In genomic region chr4:121711263-121712000, GRCh38 we compare ENCODE assay signal across 8 cellular contexts. TPM values are rescaled to one million over a fixed set of nuclear protein-coding genes. Genes with fewer than 3 reads are reported as not detected.
A peak's percentile ranks its signal among the peaks of the same experiment; 100 is the strongest.
DNase-seq lines count a peak whose midpoint lies in the region; ATAC-seq, FAIRE-seq and TF ChIP-seq lines count a peak whose summit lies in the region.

No MANE protein-coding gene starts in this region.

- intact Hi-C loops in IMR-90 (cut with micrococcal nuclease) = loop anchor here (1.0 to 2.0 kb wide), 2 partner anchors 14 to 17 kb away; no protein-coding TSS in a partner anchor

- H3K4me1 ChIP-seq in GM23338 (ENCODE audit: insufficient read depth) (peaks cover 12% of the 10 kb centered on the region), IMR-90 (ENCODE audit: control insufficient read depth, insufficient read depth, low read length) (peaks cover 7% of the 10 kb centered on the region), tibial nerve (peaks cover 0 to 14% (median 9%) of the 10 kb centered on the region in 4 donors)

- H3K9me3 Mint-ChIP-seq in GM23338 = no peaks in the 10 kb centered on the region
- H3K9me3 Mint-ChIP-seq in activated CD8-positive, alpha-beta T cell treated with anti-CD3 and anti-CD28 coated beads, Interleukin-2, amount 10 ng/mL, durations not matched to agents 7 days and 5 days (ENCODE audit: insufficient read depth) = no peaks in the 10 kb centered on the region
- no peaks in the 10 kb centered on the region for H3K9me3 Mint-ChIP-seq in natural killer cell treated with Interleukin-12 subunit alpha and Interleukin-12 subunit beta and Interleukin-15 and Interleukin-18, amount 100 ng/mL, for 72 hours

- peak overlapping the region; percentile 43 for H3K18ac ChIP-seq in IMR-90 (ENCODE audit: low read depth, low read length)

- H3K9me3 ChIP-seq in IMR-90 (ENCODE audit: control insufficient read depth, insufficient read depth, low read length) (no peaks in the 10 kb centered on the region), tibial nerve (no peaks in the 10 kb centered on the region)

- peak overlapping the region; percentile 88 for H3K27ac ChIP-seq in GM23338 (ENCODE audit: low read depth)
- peak overlapping the region; percentile 84 for H3K27ac ChIP-seq in IMR-90 (ENCODE audit: insufficient read depth, low read length)
- peak overlapping the region; percentile 48 to 89 (median 71) for H3K27ac ChIP-seq in tibial nerve

- no peak for TF ChIP-seq POLR2A in GM12891 (IDR thresholded peaks at IDR 0.05; ENCODE audit: low read depth, low read length)
- TF ChIP-seq POLR2A in IMR-90 (IDR thresholded peaks at IDR 0.05; ENCODE audit: low read depth, low read length) = peak; percentile 93
- peak in 1 of 2 donors; percentile 8 for TF ChIP-seq POLR2A in tibial nerve (IDR thresholded peaks at IDR 0.05)

- peak overlapping the region; percentile 32 for H4K5ac ChIP-seq in IMR-90 (ENCODE audit: low read depth, low read length)

- no peaks in the 10 kb centered on the region for H3K9me2 ChIP-seq in GM23338 (ENCODE audit: insufficient read depth)

- H3K36me3 ChIP-seq in GM23338 (ENCODE audit: insufficient read depth) = no peaks in the 10 kb centered on the region
- H3K36me3 ChIP-seq in IMR-90 (ENCODE audit: control insufficient read depth, insufficient read depth, low read length) = no peaks in the 10 kb centered on the region
- H3K36me3 ChIP-seq in tibial nerve = no peaks in the 10 kb centered on the region

- H2BK120ac ChIP-seq in IMR-90 (ENCODE audit: low read depth, low read length) = peak overlapping the region; percentile 96

- H3K4me3 ChIP-seq in GM23338 (peak overlapping the region; percentile 46), IMR-90 (ENCODE audit: insufficient read depth, low read depth, low read length) (peak overlapping the region; percentile 23; the same call in 1 of the 2 replicates), foreskin fibroblast (ENCODE audit: low read depth in 1 of 2, low read length in 2 of 2) (peak overlapping the region; percentile 28 to 29), tibial nerve (peak overlapping the region in 3 of 4 donors; percentile 12 to 37 (median 14))

- no peaks in the 10 kb centered on the region for H3K79me2 ChIP-seq in GM23338 (replicated peaks; ENCODE audit: insufficient read depth)

- no peaks in the 10 kb centered on the region for H4K20me1 ChIP-seq in GM23338 (replicated peaks; ENCODE audit: insufficient read depth)
- H4K20me1 ChIP-seq in IMR-90 (ENCODE audit: insufficient read depth, low read length) = no peaks in the 10 kb centered on the region

- TSS peak; percentile 74 for BruUV-seq in IMR-90 (replicated peaks; lab: Mats Ljungman, UMichigan)

- in situ Hi-C loops in IMR-90 (cut with MboI; ENCODE audit: low sequenced_read_pairs) = no loop called here

- DNase-seq in GM12891 (ENCODE audit: insufficient read length, low spot score) (no peak), GM23338 (ENCODE audit: low spot score) (peak; percentile 93), IMR-90 (peak; percentile 97), foreskin fibroblast (peak; percentile 98 to 99), tibial nerve (ENCODE audit: low spot score in 2 of 2) (peak; percentile 65 to 77), NCI-H1092 (lab: John Stamatoyannopoulos, UW) (no peak)
- DNase-seq in activated CD8-positive, alpha-beta T cell treated with anti-CD3 and anti-CD28 coated beads, Interleukin-2, amount 10 ng/mL, durations not matched to agents 7 days and 5 days = peak; percentile 26
- peak; percentile 83 for DNase-seq in natural killer cell treated with Interleukin-12 subunit alpha and Interleukin-12 subunit beta and Interleukin-15 and Interleukin-18, amount 100 ng/mL, for 72 hours (ENCODE audit: low spot score)

- H3K4me2 ChIP-seq in GM23338 = peak overlapping the region; percentile 77
- H3K4me2 ChIP-seq in IMR-90 (ENCODE audit: low read depth, low read length) = peak overlapping the region; percentile 61

- H2AFZ ChIP-seq in GM23338 = peak overlapping the region; percentile 88
- peak overlapping the region; percentile 78 for H2AFZ ChIP-seq in IMR-90 (replicated peaks; ENCODE audit: low read length, poor library complexity)

- H2BK15ac ChIP-seq in IMR-90 (ENCODE audit: low read depth, low read length) = peak overlapping the region; percentile 94

- ATAC-seq in GM23338 (peak; percentile 100), IMR-90 (ENCODE audit: low read depth) (peak; percentile 99)
- peak; percentile 58 for ATAC-seq in activated CD8-positive, alpha-beta T cell treated with anti-CD3 and anti-CD28 coated beads, Interleukin-2, amount 10 ng/mL, durations not matched to agents 7 days and 5 days
- ATAC-seq in natural killer cell treated with Interleukin-12 subunit alpha and Interleukin-12 subunit beta and Interleukin-15 and Interleukin-18, amount 100 ng/mL, for 72 hours = peak; percentile 64 to 76

- no peaks in the 10 kb centered on the region for H3F3A ChIP-seq in GM23338 (replicated peaks; ENCODE audit: low read depth)

- peak overlapping the region; percentile 96 for H2BK5ac ChIP-seq in IMR-90 (ENCODE audit: low read depth, low read length, poor library complexity, severe bottlenecking)

- TF ChIP-seq EP300 in tibial nerve (IDR thresholded peaks at IDR 0.05) = peak in 1 of 2 donors; percentile 81

- H3K79me1 ChIP-seq in IMR-90 (ENCODE audit: low read depth in 1 of 2, low read length in 2 of 2) = peaks cover 2 to 7% of the 10 kb centered on the region in 2 experiments; a peak in 3 of 4 replicates

- peaks cover 20% of the 10 kb centered on the region for H3K4me1 Mint-ChIP-seq in GM23338
- H3K4me1 Mint-ChIP-seq in activated CD8-positive, alpha-beta T cell treated with anti-CD3 and anti-CD28 coated beads, Interleukin-2, amount 10 ng/mL, durations not matched to agents 7 days and 5 days (ENCODE audit: low read depth) = peaks cover 28% of the 10 kb centered on the region
- peaks cover 38 to 50% of the 10 kb centered on the region in 2 donors for H3K4me1 Mint-ChIP-seq in natural killer cell treated with Interleukin-12 subunit alpha and Interleukin-12 subunit beta and Interleukin-15 and Interleukin-18, amount 100 ng/mL, for 72 hours (ENCODE audit: low read depth in 2 of 2)

- H3K27ac Mint-ChIP-seq in GM23338 = peak overlapping the region; percentile 84
- no peak overlapping the region for H3K27ac Mint-ChIP-seq in activated CD8-positive, alpha-beta T cell treated with anti-CD3 and anti-CD28 coated beads, Interleukin-2, amount 10 ng/mL, durations not matched to agents 7 days and 5 days
- H3K27ac Mint-ChIP-seq in natural killer cell treated with Interleukin-12 subunit alpha and Interleukin-12 subunit beta and Interleukin-15 and Interleukin-18, amount 100 ng/mL, for 72 hours = peak overlapping the region in 1 of 2 donors; percentile 20

- peak overlapping the region; percentile 93 for H3K14ac ChIP-seq in IMR-90 (replicated peaks; ENCODE audit: low read depth, low read length)

- WGBS in IMR-90 (ENCODE audit: extremely low coverage in 2 of 2, insufficient read length in 1 of 2), 2 experiments = 0% methylated on average over 9 of the region's 18 CpGs; no CpG with 5 or more reads in 1 of the 2 experiments
- WGBS in tibial nerve, 2 donors = 5% methylated on average over 16 to 18 of the region's 18 CpGs

- H2AK5ac ChIP-seq in IMR-90 (ENCODE audit: low read depth, low read length) = peak overlapping the region; percentile 83

- H4K91ac ChIP-seq in IMR-90 (ENCODE audit: insufficient read depth, low read depth, low read length) = peak overlapping the region; percentile 89

- no peak for TF ChIP-seq CTCF in GM23338 (conservative IDR thresholded peaks at IDR 0.05; ENCODE audit: low read depth in 2 of 2)
- no peak for TF ChIP-seq CTCF in IMR-90 (conservative IDR thresholded peaks at IDR 0.05; ENCODE audit: low read depth, low read length)
- TF ChIP-seq CTCF in foreskin fibroblast (IDR thresholded peaks at IDR 0.05; ENCODE audit: low read depth, low read length) = no peak
- TF ChIP-seq CTCF in tibial nerve (IDR thresholded peaks at IDR 0.05) = peak in 1 of 5 experiments; percentile 11

- CTCF ChIA-PET in IMR-90 (lab: Yijun Ruan, JAX) = interaction anchor here (0.8 to 1.6 kb wide), 2 partner anchors 25 to 238 kb away, joined by 3 to 4 read pairs; no protein-coding TSS in a partner anchor
- CTCF ChIA-PET in activated CD8-positive, alpha-beta T cell treated with anti-CD3 and anti-CD28 coated beads, Interleukin-2, amount 10 ng/mL, durations not matched to agents 7 days and 5 days (lab: Charles Lee) = no interaction called here

- H3K27me3 ChIP-seq in GM23338 (ENCODE audit: insufficient read depth) (no peaks in the 10 kb centered on the region), IMR-90 (ENCODE audit: control insufficient read depth, insufficient read depth, low read length) (no peaks in the 10 kb centered on the region), tibial nerve (no peaks in the 10 kb centered on the region)

- H3K27me3 Mint-ChIP-seq in GM23338 (ENCODE audit: insufficient read depth, low read depth, poor library complexity) = peaks cover 6% of the 10 kb centered on the region
- peaks cover 49% of the 10 kb centered on the region for H3K27me3 Mint-ChIP-seq in activated CD8-positive, alpha-beta T cell treated with anti-CD3 and anti-CD28 coated beads, Interleukin-2, amount 10 ng/mL, durations not matched to agents 7 days and 5 days (ENCODE audit: low read depth)
- H3K27me3 Mint-ChIP-seq in natural killer cell treated with Interleukin-12 subunit alpha and Interleukin-12 subunit beta and Interleukin-15 and Interleukin-18, amount 100 ng/mL, for 72 hours = peaks cover 47 to 66% of the 10 kb centered on the region in 2 donors

- POLR2A ChIA-PET in IMR-90 (lab: Charles Lee; ENCODE audit: unreplicated experiment) = interaction anchor here (0.6 to 1.2 kb wide), 4 partner anchors 15 to 79 kb away, joined by 3 to 6 read pairs (median 3); no protein-coding TSS in a partner anchor
- POLR2A ChIA-PET in activated CD8-positive, alpha-beta T cell treated with anti-CD3 and anti-CD28 coated beads, Interleukin-2, amount 10 ng/mL, durations not matched to agents 7 days and 5 days (lab: Charles Lee) = interaction anchor here (0.6 kb wide), 1 partner anchor 348 kb away, joined by 3 read pairs; no protein-coding TSS in a partner anchor

- H3K9me1 ChIP-seq in IMR-90 (ENCODE audit: insufficient read depth, low read length) = peaks cover 9% of the 10 kb centered on the region

- peak overlapping the region; percentile 96 for H2BK20ac ChIP-seq in IMR-90 (ENCODE audit: low read depth, low read length)

- dilution Hi-C loops in IMR-90 (cut with HindIII; ENCODE audit: low sequenced_read_pairs, unreplicated experiment) = no loop called here

- peak overlapping the region; percentile 95 for H3K4ac ChIP-seq in IMR-90 (ENCODE audit: low read depth, low read length)

- TF ChIP-seq RAD21 in IMR-90 (IDR thresholded peaks at IDR 0.05; ENCODE audit: low read length) = peak; percentile 19; the same call in 1 of the 2 replicates

- no peaks in the 10 kb centered on the region for H3K36me3 Mint-ChIP-seq in GM23338 (ENCODE audit: low read depth)
- no peaks in the 10 kb centered on the region for H3K36me3 Mint-ChIP-seq in activated CD8-positive, alpha-beta T cell treated with anti-CD3 and anti-CD28 coated beads, Interleukin-2, amount 10 ng/mL, durations not matched to agents 7 days and 5 days (ENCODE audit: low read depth)
- peaks cover 14% of the 10 kb centered on the region for H3K36me3 Mint-ChIP-seq in natural killer cell treated with Interleukin-12 subunit alpha and Interleukin-12 subunit beta and Interleukin-15 and Interleukin-18, amount 100 ng/mL, for 72 hours

- H3K4me3 Mint-ChIP-seq in GM23338 = peak overlapping the region; percentile 56
- no peak overlapping the region for H3K4me3 Mint-ChIP-seq in activated CD8-positive, alpha-beta T cell treated with anti-CD3 and anti-CD28 coated beads, Interleukin-2, amount 10 ng/mL, durations not matched to agents 7 days and 5 days
- peak overlapping the region; percentile 51 for H3K4me3 Mint-ChIP-seq in natural killer cell treated with Interleukin-12 subunit alpha and Interleukin-12 subunit beta and Interleukin-15 and Interleukin-18, amount 100 ng/mL, for 72 hours

- peak overlapping the region; percentile 98 for H3K23ac ChIP-seq in IMR-90 (ENCODE audit: low read depth, low read length)

- peak overlapping the region; percentile 50 to 91 for H4K8ac ChIP-seq in IMR-90 (ENCODE audit: low read depth in 2 of 2, low read length in 2 of 2)

- H3K56ac ChIP-seq in IMR-90 (ENCODE audit: extremely low read depth, insufficient read depth, low read length) = peak overlapping the region; percentile 99

- peak; percentile 80 for FAIRE-seq in GM12891 (lab: Jason Lieb, UNC)

- peak overlapping the region; percentile 8 for H2AK9ac ChIP-seq in IMR-90 (replicated peaks; ENCODE audit: low read depth, low read length, poor library complexity)

- peak overlapping the region; percentile 69 for H3K9ac ChIP-seq in IMR-90 (ENCODE audit: low read depth, low read length)

RNA-seq across cellular contexts. Expression of gene ANXA5, which starts 14.7 kb away (rescaled TPM):
- polyA plus RNA-seq in GM12891 (2012; ENCODE audit: low read depth, missing spikeins) = 46.3 TPM
- total RNA-seq in GM23338 (2014; rRNA removed; shearing (Covaris generic)) = 120 and 129 TPM in 2 replicates
- polyA plus RNA-seq in GM23338 (2016; fragmentation: Nextera tagmentation; extraction: Ambion mirVana) = 163 and 181 TPM in 2 replicates
- 780 and 1,163 TPM in 2 replicates for total RNA-seq in IMR-90 (2012; rRNA removed)
- 1,191 and 1,448 TPM in 2 replicates for polyA plus RNA-seq in IMR-90 (2012; rRNA removed)
- 601 and 625 TPM in 2 replicates for polyA plus RNA-seq in IMR-90 (2012; cell fraction: cytosol; rRNA removed)
- polyA plus RNA-seq in IMR-90 (2012; cell fraction: nucleus; rRNA removed; ENCODE audit: low replicate concordance) = 243 and 845 TPM in 2 replicates
- 100 to 1,000 TPM; 145 to 147 TPM for total RNA-seq in activated CD8-positive, alpha-beta T cell treated with anti-CD3 and anti-CD28 coated beads, Interleukin-2, amount 10 ng/mL, durations not matched to agents 7 days and 5 days
- 10 to 100 TPM; 33.8 to 77.9 TPM for total RNA-seq in natural killer cell treated with Interleukin-12 subunit alpha and Interleukin-12 subunit beta and Interleukin-15 and Interleukin-18, amount 100 ng/mL, for 72 hours
- total RNA-seq in tibial nerve = 100 to 1,000 TPM; 137 to 276 (median 267) TPM

RNA-seq across cellular contexts. Expression of gene SMIM43, which starts 53.5 kb away (rescaled TPM):
- polyA plus RNA-seq in GM12891 (2012; ENCODE audit: low read depth, missing spikeins) = not detected
- total RNA-seq in GM23338 (2014; rRNA removed; shearing (Covaris generic)) = 0.56 TPM in 1 of 2 replicates, not detected in the other
- polyA plus RNA-seq in GM23338 (2016; fragmentation: Nextera tagmentation; extraction: Ambion mirVana) (0.21 and 0.26 TPM in 2 replicates), IMR-90 (2012; rRNA removed) (2.0 and 2.8 TPM in 2 replicates)
- total RNA-seq in IMR-90 (2012; rRNA removed) (1.4 TPM in 2 replicates), tibial nerve (1 to 10 TPM; 2.2 to 5.7 (median 4.6) TPM)
- 0.68 and 0.71 TPM in 2 replicates for polyA plus RNA-seq in IMR-90 (2012; cell fraction: cytosol; rRNA removed)
- polyA plus RNA-seq in IMR-90 (2012; cell fraction: nucleus; rRNA removed; ENCODE audit: low replicate concordance) = 1.1 and 4.1 TPM in 2 replicates
- total RNA-seq in activated CD8-positive, alpha-beta T cell treated with anti-CD3 and anti-CD28 coated beads, Interleukin-2, amount 10 ng/mL, durations not matched to agents 7 days and 5 days = not detected
- not detected for total RNA-seq in natural killer cell treated with Interleukin-12 subunit alpha and Interleukin-12 subunit beta and Interleukin-15 and Interleukin-18, amount 100 ng/mL, for 72 hours

Comparison
In these comparisons a context has a peak if more than half of its experiments do, and no peak if none do; other contexts are left out.
1. DNase-seq: peak in GM23338 (single experiment), IMR-90 (single experiment), activated CD8-positive, alpha-beta T cell treated with anti-CD3 and anti-CD28 coated beads, Interleukin-2, amount 10 ng/mL, durations not matched to agents 7 days and 5 days (single experiment), foreskin fibroblast (2 of 2), natural killer cell treated with Interleukin-12 subunit alpha and Interleukin-12 subunit beta and Interleukin-15 and Interleukin-18, amount 100 ng/mL, for 72 hours (single experiment) and tibial nerve (2 of 2); none in GM12891 (single experiment) and NCI-H1092 (single experiment).
2. Peak in every context shown above with its lines, with median percentiles within 50 percentile points of each other: ATAC-seq, H3K27ac ChIP-seq and H3K4me3 ChIP-seq.